Comparison of ENCODE assay signal across 8 cellular contexts in the genomic region with DNA sequence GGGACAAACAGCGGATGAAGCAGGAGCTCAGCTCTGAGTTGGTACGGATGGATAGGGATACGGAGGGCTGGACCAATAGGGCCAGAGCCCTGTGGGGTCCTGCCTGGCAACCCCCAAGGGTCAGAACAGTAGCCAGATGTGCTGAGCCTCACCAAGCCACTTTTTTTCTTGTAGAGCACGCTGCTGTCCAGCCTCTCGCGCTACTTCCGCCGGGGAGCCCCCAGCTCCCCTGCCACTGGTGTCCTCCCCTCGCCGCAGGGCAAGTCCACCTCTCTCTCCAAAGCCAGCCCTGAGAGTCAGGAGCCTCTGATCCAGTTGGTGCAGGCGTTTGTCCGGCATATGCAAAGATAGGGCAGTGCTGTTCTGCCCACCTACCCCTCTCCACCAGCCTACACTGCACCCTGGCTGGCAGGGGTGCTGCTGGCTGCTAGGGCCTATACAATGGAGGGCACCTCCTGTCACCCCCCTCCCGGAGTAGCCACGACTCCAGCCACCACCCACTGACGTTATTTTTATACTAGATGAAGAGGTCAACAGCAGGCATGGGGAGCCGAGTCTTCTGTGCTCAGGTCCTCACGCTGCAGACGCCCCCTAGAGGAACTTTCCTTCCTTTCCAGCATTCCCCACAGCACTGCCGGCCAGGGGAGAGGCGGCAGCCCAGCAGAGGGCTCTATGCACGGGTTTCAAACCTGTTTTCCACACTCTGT. TPM values are rescaled to one million over a fixed set of nuclear protein-coding genes. Genes with fewer than 3 reads are reported as not detected.
DNase-seq lines count a peak whose midpoint lies in the region; ATAC-seq and TF ChIP-seq lines count a peak whose summit lies in the region.

No MANE protein-coding gene starts in this region.

- peak; percentile 79 for DNase-seq in Daoy (ENCODE audit: low read depth)
- peak; percentile 75 to 89 for DNase-seq in Kasumi-1 (lab: John Stamatoyannopoulos, UW)
- DNase-seq in SJCRH30, result peak; percentile 77 to 85
- DNase-seq in amygdala (lab: John Stamatoyannopoulos, UW), result peak in 49 of 56 donors; percentile 16 to 83 (median 62)
- peak; percentile 58 for DNase-seq in left ventricle myocardium inferior
- peak; percentile 81 for DNase-seq in putamen (ENCODE audit: low spot score)

- intact Hi-C loops in left ventricle myocardium inferior (cut with micrococcal nuclease), result no loop called here

- ATAC-seq in HG03135 (IDR thresholded peaks at IDR 0.05; ENCODE audit: unreplicated experiment) (no peak), GM21390 (IDR thresholded peaks at IDR 0.05; ENCODE audit: unreplicated experiment) (no peak)

- H3K4me1 ChIP-seq in SJCRH30 (peaks cover 5% of the 10 kb centered on the region; the same call in 1 of the 2 replicates), left ventricle myocardium inferior (peaks cover 19% of the 10 kb centered on the region)

- H3K9me3 ChIP-seq in SJCRH30 (replicated peaks) (no peaks in the 10 kb centered on the region), left ventricle myocardium inferior (replicated peaks) (no peaks in the 10 kb centered on the region)

- H3K27me3 ChIP-seq in SJCRH30 (no peaks in the 10 kb centered on the region), left ventricle myocardium inferior (ENCODE audit: low read depth) (no peaks in the 10 kb centered on the region)

- TF ChIP-seq CTCF in left ventricle myocardium inferior (IDR thresholded peaks at IDR 0.05; ENCODE audit: borderline replicate concordance), result peak; percentile 87

- no peak overlapping the region for H3K27ac ChIP-seq in SJCRH30
- peak overlapping the region; percentile 60 for H3K27ac ChIP-seq in left ventricle myocardium inferior (replicated peaks)

- H3K4me3 ChIP-seq in SJCRH30, result no peak overlapping the region
- no peak overlapping the region for H3K4me3 ChIP-seq in left ventricle myocardium inferior

- H3K36me3 ChIP-seq in SJCRH30 (peaks cover 69% of the 10 kb centered on the region), left ventricle myocardium inferior (peaks cover 84% of the 10 kb centered on the region)

RNA-seq across cellular contexts. Expression of a gene that starts 21.6 kb away (rescaled TPM):
- total RNA-seq in Daoy (2014; rRNA removed; shearing (Covaris generic)), result 19.0 and 21.8 TPM in 2 replicates
- 21.1 and 26.7 TPM in 2 replicates for total RNA-seq in SJCRH30 (2014; rRNA removed; shearing (Covaris generic))
- total RNA-seq in left ventricle myocardium inferior, result 33.9 TPM

RNA-seq across cellular contexts. Expression of a gene that starts 29.9 kb away (rescaled TPM):
- total RNA-seq in Daoy (2014; rRNA removed; shearing (Covaris generic)), result 7.8 and 27.4 TPM in 2 replicates
- 28.9 and 32.5 TPM in 2 replicates for total RNA-seq in SJCRH30 (2014; rRNA removed; shearing (Covaris generic))
- 35.6 TPM for total RNA-seq in left ventricle myocardium inferior

RNA-seq across cellular contexts. Expression of a gene that starts 59.0 kb away (rescaled TPM):
- 73.7 and 75.5 TPM in 2 replicates for total RNA-seq in Daoy (2014; rRNA removed; shearing (Covaris generic))
- total RNA-seq in SJCRH30 (2014; rRNA removed; shearing (Covaris generic)), result 132 and 136 TPM in 2 replicates
- total RNA-seq in left ventricle myocardium inferior, result 15.9 TPM

RNA-seq across cellular contexts. Expression of a gene that starts 59.1 kb away (rescaled TPM):
- total RNA-seq in Daoy (2014; rRNA removed; shearing (Covaris generic)), result 16.3 and 17.1 TPM in 2 replicates
- total RNA-seq in SJCRH30 (2014; rRNA removed; shearing (Covaris generic)), result 21.9 and 24.9 TPM in 2 replicates
- total RNA-seq in left ventricle myocardium inferior, result 8.4 TPM
